ENCODE assay signal across 1 cellular context in the genomic region with DNA sequence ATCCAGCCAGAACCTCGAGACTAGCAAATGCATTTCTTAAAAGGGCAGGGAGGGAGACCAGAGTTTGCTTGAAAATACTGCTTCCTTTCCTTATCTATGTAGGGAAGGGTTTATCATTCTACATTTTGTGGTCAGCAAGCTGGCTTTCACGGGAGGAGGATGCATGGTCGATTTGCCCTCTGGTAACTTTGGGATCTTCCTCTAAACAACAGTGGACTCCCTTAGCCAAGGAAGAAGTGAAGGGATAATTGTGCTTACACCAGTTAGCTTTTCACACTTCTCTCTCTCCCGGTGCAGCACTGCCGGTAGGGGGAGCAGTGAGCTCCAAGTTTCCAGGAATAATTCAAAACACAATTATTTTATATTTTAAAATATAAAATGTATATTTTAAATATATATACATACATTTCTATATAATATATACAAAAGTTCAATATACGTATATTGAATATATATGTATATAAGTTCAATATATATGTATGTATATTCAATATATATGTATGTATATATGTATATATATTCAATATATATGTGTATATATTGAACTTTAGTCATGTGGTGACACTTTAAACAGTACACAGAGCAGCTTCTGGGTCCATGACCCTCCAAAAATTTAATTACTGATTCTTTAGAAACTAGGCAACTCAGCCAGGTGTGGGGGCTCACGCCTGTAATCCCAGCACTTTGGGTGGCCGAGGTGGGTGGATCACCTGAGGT.
TF ChIP-seq lines count a peak whose summit lies in the region.

No MANE protein-coding gene starts in this region.

TF ChIP-seq in H1, 55 proteins besides CTCF, POLR2A, EP300 and RAD21:
- TF ChIP-seq SAP30 (IDR thresholded peaks at IDR 0.05; ENCODE audit: insufficient read depth, insufficient replicate concordance, low read length) = no peak
- TF ChIP-seq TCF12 (IDR thresholded peaks at IDR 0.05; ENCODE audit: low read depth, low read length) = no peak
- no peak for TF ChIP-seq POLR2AphosphoS5 (IDR thresholded peaks at IDR 0.05; ENCODE audit: low read depth, low read length)
- TF ChIP-seq NANOG (IDR thresholded peaks at IDR 0.05; ENCODE audit: insufficient read depth, low read depth, low read length, poor library complexity, severe bottlenecking) = no peak
- no peak for TF ChIP-seq KDM4A (IDR thresholded peaks at IDR 0.05; ENCODE audit: low read depth, low read length, severe bottlenecking)
- TF ChIP-seq, protein P1, sequence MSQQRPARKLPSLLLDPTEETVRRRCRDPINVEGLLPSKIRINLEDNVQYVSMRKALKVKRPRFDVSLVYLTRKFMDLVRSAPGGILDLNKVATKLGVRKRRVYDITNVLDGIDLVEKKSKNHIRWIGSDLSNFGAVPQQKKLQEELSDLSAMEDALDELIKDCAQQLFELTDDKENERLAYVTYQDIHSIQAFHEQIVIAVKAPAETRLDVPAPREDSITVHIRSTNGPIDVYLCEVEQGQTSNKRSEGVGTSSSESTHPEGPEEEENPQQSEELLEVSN (IDR thresholded peaks at IDR 0.05) = no peak
- no peak for TF ChIP-seq JUND (IDR thresholded peaks at IDR 0.05; ENCODE audit: low read length)
- no peak for TF ChIP-seq CBX5 (IDR thresholded peaks at IDR 0.05; ENCODE audit: low read depth, low read length)
- no peak for TF ChIP-seq CHD2 (IDR thresholded peaks at IDR 0.05; ENCODE audit: low read length)
- TF ChIP-seq POU5F1 (IDR thresholded peaks at IDR 0.05; ENCODE audit: low read depth, low read length) = no peak
- TF ChIP-seq EGR1 (IDR thresholded peaks at IDR 0.05; ENCODE audit: borderline replicate concordance, low read depth, low read length) = no peak
- TF ChIP-seq PHF8 (conservative IDR thresholded peaks at IDR 0.05; ENCODE audit: low read depth, low read length) = no peak
- no peak for TF ChIP-seq TAF7 (optimal IDR thresholded peaks at IDR 0.05; ENCODE audit: borderline replicate concordance, low read depth, low read length)
- TF ChIP-seq KDM1A (IDR thresholded peaks at IDR 0.05; ENCODE audit: borderline replicate concordance, low read length) = no peak
